17 cellular contexts compared by ENCODE assay signal in genomic region chr14:68516235-68516634, GRCh38.
A peak's percentile ranks its signal among the peaks of the same experiment; 100 is the strongest.
DNase-seq lines count a peak whose midpoint lies in the region; ATAC-seq, FAIRE-seq and TF ChIP-seq lines count a peak whose summit lies in the region.
"Had no signal": no experiment of that assay in that cellular context is flagged by ENCODE, and none has a peak within 500 bp of the region (broad histone marks: within the 10 kb centered on the region; RNA-seq: fewer than 3 reads in every experiment).

No MANE protein-coding gene starts in this region.

- H3K4me3 ChIP-seq in RWPE2 (ENCODE audit: severe bottlenecking) (no peak overlapping the region), adipocyte (ENCODE audit: low read length) (peak overlapping the region; percentile 67), kidney (ENCODE audit: low read length in 2 of 2) (no peak overlapping the region)
- H3K4me3 ChIP-seq: GM12878 had no signal

- peaks cover 18% of the 10 kb centered on the region for H3K9me3 Mint-ChIP-seq in type B pancreatic cell
- H3K9me3 Mint-ChIP-seq in CD14-positive monocyte: peaks cover 0 to 2% (median 0%) of the 10 kb centered on the region in 7 donors
- H3K9me3 Mint-ChIP-seq: HFFc6 had no signal

- DNase-seq in RWPE2 (ENCODE audit: low spot score) (no peak), adipocyte (ENCODE audit: low read depth) (no peak), kidney (no peak), type B pancreatic cell (ENCODE audit: extremely low spot score, unreplicated experiment) (no peak), HPDE6-E6E7 (ENCODE audit: extremely low spot score) (no peak), T-helper 1 cell (no peak), CD14-positive monocyte (ENCODE audit: low spot score) (no peak)
- DNase-seq: Calu3; CD4-positive, CD25-positive, alpha-beta regulatory T cell; DMS 273 treated with DMSO at 0.1 percent for 48 hours; HCEC 1CT; HFFc6; IMR-90; KBM-7 had no signal

- H3K36me3 Mint-ChIP-seq in type B pancreatic cell (peaks cover 5% of the 10 kb centered on the region), CD14-positive monocyte (no peaks in the 10 kb centered on the region)
- H3K36me3 Mint-ChIP-seq: CD4-positive, CD25-positive, alpha-beta regulatory T cell had no signal

- H3K27me3 Mint-ChIP-seq in type B pancreatic cell (no peaks in the 10 kb centered on the region), CD14-positive monocyte (ENCODE audit: low read depth in 3 of 3) (peaks cover 0 to 3% (median 3%) of the 10 kb centered on the region in 3 donors)
- H3K27me3 Mint-ChIP-seq: CD4-positive, CD25-positive, alpha-beta regulatory T cell had no signal

- H3K4me1 Mint-ChIP-seq in type B pancreatic cell (ENCODE audit: unreplicated experiment) (peaks cover 81% of the 10 kb centered on the region), CD14-positive monocyte (peaks cover 28% of the 10 kb centered on the region)

- peak overlapping the region; percentile 95 for H3K27ac ChIP-seq in RWPE2 (ENCODE audit: poor library complexity, severe bottlenecking)
- no peak overlapping the region for H3K27ac ChIP-seq in kidney (ENCODE audit: low read depth in 2 of 2, low read length in 2 of 2)

- H3K9me3 ChIP-seq in RWPE2 (ENCODE audit: severe bottlenecking) (no peaks in the 10 kb centered on the region), adipocyte (ENCODE audit: control insufficient read depth, low read length) (no peaks in the 10 kb centered on the region), kidney (ENCODE audit: control insufficient read depth in 1 of 2, low read length in 2 of 2) (no peaks in the 10 kb centered on the region)

- ATAC-seq in RWPE2 (ENCODE audit: low read depth): no peak
- no peak for ATAC-seq in GM18868 (IDR thresholded peaks at IDR 0.05; ENCODE audit: unreplicated experiment)
- ATAC-seq: GM12878 had no signal

- peaks cover 48% of the 10 kb centered on the region for H3K4me1 ChIP-seq in RWPE2 (ENCODE audit: insufficient read depth, poor library complexity, severe bottlenecking)
- H3K4me1 ChIP-seq in adipocyte (ENCODE audit: control insufficient read depth, insufficient read depth, low read length): peaks cover 58% of the 10 kb centered on the region
- H3K4me1 ChIP-seq in kidney (ENCODE audit: control insufficient read depth in 1 of 2, insufficient read depth in 1 of 2, low read depth in 1 of 2, low read length in 2 of 2): peaks cover 13 to 26% of the 10 kb centered on the region in 2 donors

- no peaks in the 10 kb centered on the region for H3K36me3 ChIP-seq in RWPE2 (ENCODE audit: low read depth)
- H3K36me3 ChIP-seq in adipocyte (ENCODE audit: control insufficient read depth, insufficient read depth, low read length, severe bottlenecking): no peaks in the 10 kb centered on the region
- H3K36me3 ChIP-seq in kidney (ENCODE audit: control insufficient read depth in 1 of 2, insufficient read depth in 2 of 2, low read length in 2 of 2): no peaks in the 10 kb centered on the region

- H3K27ac Mint-ChIP-seq in type B pancreatic cell: peak overlapping the region; percentile 61
- no peak overlapping the region for H3K27ac Mint-ChIP-seq in CD14-positive monocyte
- H3K27ac Mint-ChIP-seq: CD4-positive, CD25-positive, alpha-beta regulatory T cell; HFFc6 had no signal

- peak; percentile 60 for FAIRE-seq in kidney (lab: Jason Lieb, UNC)
- FAIRE-seq: GM12878, GM18507 had no signal

- H3K9ac ChIP-seq in adipocyte (ENCODE audit: low read length) (peak overlapping the region; percentile 58), kidney (ENCODE audit: low read length in 2 of 2) (no peak overlapping the region)

- intact Hi-C loops in kidney (cut with DNase I) (no loop called here), CD14-positive monocyte (cut with micrococcal nuclease) (no loop called here)

- peak overlapping the region; percentile 41 for H3K4me3 Mint-ChIP-seq in type B pancreatic cell
- no peak overlapping the region for H3K4me3 Mint-ChIP-seq in CD14-positive monocyte
- H3K4me3 Mint-ChIP-seq: CD4-positive, CD25-positive, alpha-beta regulatory T cell; HFFc6 had no signal

- H3K27me3 ChIP-seq in RWPE2 (ENCODE audit: insufficient read depth, poor library complexity, severe bottlenecking) (no peaks in the 10 kb centered on the region), adipocyte (replicated peaks; ENCODE audit: control insufficient read depth, insufficient read depth, low read length) (no peaks in the 10 kb centered on the region)

- TF ChIP-seq CTCF in RWPE2 (IDR thresholded peaks at IDR 0.05; ENCODE audit: poor library complexity, severe bottlenecking): no peak
- TF ChIP-seq CTCF in kidney (IDR thresholded peaks at IDR 0.05; ENCODE audit: borderline replicate concordance, extremely low read depth, insufficient read depth): no peak
- no peak for TF ChIP-seq CTCF in type B pancreatic cell (conservative IDR thresholded peaks at IDR 0.05)
- no peak for TF ChIP-seq CTCF in CD14-positive monocyte (IDR thresholded peaks at IDR 0.05)
